2 cellular contexts compared by ENCODE assay signal in genomic region chr17:41647038-41647813, GRCh38.
TF ChIP-seq lines count a peak whose summit lies in the region.

No MANE protein-coding gene starts in this region.

TF ChIP-seq in A549, 52 proteins besides CTCF, POLR2A, EP300 and RAD21:
- TF ChIP-seq BHLHE40 (IDR thresholded peaks at IDR 0.05; ENCODE audit: low read depth, low read length) (no peak), EHMT2 (IDR thresholded peaks at IDR 0.05; ENCODE audit: low read depth) (no peak), MAX (IDR thresholded peaks at IDR 0.05) (no peak), CEBPB (IDR thresholded peaks at IDR 0.05) (no peak), SMC3 (IDR thresholded peaks at IDR 0.05) (no peak), ELK1 (IDR thresholded peaks at IDR 0.05; ENCODE audit: low read depth, low read length) (no peak), CBX8 (IDR thresholded peaks at IDR 0.05) (no peak), NFE2L2 (conservative IDR thresholded peaks at IDR 0.05; ENCODE audit: low read length) (no peak), MAFK (IDR thresholded peaks at IDR 0.05; ENCODE audit: partially characterized antibody) (no peak), EHF (CRISPR knock-in tag; IDR thresholded peaks at IDR 0.05) (no peak), RCOR1 (IDR thresholded peaks at IDR 0.05; ENCODE audit: low read depth, low read length) (no peak), HEYL (CRISPR knock-in tag; IDR thresholded peaks at IDR 0.05) (no peak), JUNB (IDR thresholded peaks at IDR 0.05) (no peak), TP53 (CRISPR knock-in tag; IDR thresholded peaks at IDR 0.05) (no peak), ZSCAN20 (CRISPR knock-in tag; IDR thresholded peaks at IDR 0.05) (no peak), KDM5A (IDR thresholded peaks at IDR 0.05) (no peak)
- TF ChIP-seq, protein P1, sequence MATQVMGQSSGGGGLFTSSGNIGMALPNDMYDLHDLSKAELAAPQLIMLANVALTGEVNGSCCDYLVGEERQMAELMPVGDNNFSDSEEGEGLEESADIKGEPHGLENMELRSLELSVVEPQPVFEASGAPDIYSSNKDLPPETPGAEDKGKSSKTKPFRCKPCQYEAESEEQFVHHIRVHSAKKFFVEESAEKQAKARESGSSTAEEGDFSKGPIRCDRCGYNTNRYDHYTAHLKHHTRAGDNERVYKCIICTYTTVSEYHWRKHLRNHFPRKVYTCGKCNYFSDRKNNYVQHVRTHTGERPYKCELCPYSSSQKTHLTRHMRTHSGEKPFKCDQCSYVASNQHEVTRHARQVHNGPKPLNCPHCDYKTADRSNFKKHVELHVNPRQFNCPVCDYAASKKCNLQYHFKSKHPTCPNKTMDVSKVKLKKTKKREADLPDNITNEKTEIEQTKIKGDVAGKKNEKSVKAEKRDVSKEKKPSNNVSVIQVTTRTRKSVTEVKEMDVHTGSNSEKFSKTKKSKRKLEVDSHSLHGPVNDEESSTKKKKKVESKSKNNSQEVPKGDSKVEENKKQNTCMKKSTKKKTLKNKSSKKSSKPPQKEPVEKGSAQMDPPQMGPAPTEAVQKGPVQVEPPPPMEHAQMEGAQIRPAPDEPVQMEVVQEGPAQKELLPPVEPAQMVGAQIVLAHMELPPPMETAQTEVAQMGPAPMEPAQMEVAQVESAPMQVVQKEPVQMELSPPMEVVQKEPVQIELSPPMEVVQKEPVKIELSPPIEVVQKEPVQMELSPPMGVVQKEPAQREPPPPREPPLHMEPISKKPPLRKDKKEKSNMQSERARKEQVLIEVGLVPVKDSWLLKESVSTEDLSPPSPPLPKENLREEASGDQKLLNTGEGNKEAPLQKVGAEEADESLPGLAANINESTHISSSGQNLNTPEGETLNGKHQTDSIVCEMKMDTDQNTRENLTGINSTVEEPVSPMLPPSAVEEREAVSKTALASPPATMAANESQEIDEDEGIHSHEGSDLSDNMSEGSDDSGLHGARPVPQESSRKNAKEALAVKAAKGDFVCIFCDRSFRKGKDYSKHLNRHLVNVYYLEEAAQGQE (IDR thresholded peaks at IDR 0.05): no peak

TF ChIP-seq in HEK293, 187 proteins besides CTCF, POLR2A, EP300 and RAD21:
- TF ChIP-seq ZNF701 (tag by site-specific recombination; IDR thresholded peaks at IDR 0.05) (no peak), ZNF777 (tag by site-specific recombination; IDR thresholded peaks at IDR 0.05; ENCODE audit: borderline replicate concordance) (0 out of 2 replicates have a peak, but pooled peaks have one; percentile 17), ZNF548 (tag by site-specific recombination; IDR thresholded peaks at IDR 0.05) (no peak), GLIS1 (tag by site-specific recombination; IDR thresholded peaks at IDR 0.05) (no peak), ZNF311 (tag by site-specific recombination; IDR thresholded peaks at IDR 0.05; ENCODE audit: borderline replicate concordance) (no peak), YY1 (tag by site-specific recombination; IDR thresholded peaks at IDR 0.05) (no peak)
TF ChIP-seq in HEK293: peak in this region for 1.
